ENCODE assay signal across 1 cellular context in the genomic region with DNA sequence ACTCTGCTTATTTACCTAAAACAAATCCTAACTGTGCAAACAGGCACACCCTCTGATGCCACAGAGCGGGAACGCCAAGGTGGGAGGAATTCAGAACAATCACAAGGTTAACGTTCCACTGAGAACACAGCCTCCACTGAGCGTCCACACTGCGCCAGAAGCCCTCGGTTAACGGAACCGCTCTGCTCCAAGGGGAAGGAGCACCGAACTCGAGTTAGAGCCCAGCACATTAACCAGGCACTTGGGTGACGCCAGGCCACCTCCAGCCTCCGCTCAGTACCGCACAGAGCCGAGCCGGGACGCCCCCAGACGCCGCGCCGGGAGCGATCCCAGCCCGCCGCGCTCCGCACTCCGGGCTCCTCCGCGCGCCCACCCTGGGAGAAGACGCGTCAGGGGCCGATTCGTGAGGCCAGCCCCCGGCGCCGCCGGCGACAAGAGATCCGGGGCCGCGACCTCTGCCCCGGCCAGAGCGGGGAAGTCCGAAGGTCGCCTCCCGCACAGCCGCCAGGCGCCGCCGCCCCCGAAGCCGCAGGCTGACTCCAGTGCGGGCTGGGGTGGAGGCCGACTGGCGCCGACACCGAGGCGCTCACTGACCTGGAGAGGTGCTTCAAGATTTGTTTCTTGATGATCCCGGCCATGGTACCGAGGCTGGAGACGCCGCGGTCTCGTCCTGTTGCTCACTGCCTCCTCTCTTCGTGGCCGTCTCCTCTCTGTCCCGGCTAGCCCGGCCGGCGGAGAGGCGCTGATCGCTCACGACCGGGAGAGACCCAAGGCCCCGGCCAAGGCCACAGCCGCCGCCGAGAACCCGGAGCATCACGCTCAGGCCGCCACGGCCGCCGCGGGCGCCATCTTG.
TF ChIP-seq lines count a peak whose summit lies in the region.

No MANE protein-coding gene starts in this region.

TF ChIP-seq in HepG2, 621 proteins besides CTCF, POLR2A, EP300 and RAD21 (continued from another document and continues in another):
- no peak for TF ChIP-seq RERE (CRISPR knock-in tag; IDR thresholded peaks at IDR 0.05; ENCODE audit: low read depth)
- peak; percentile 77 for TF ChIP-seq NR2C2 (CRISPR knock-in tag; IDR thresholded peaks at IDR 0.05; ENCODE audit: borderline replicate concordance)
- no peak for TF ChIP-seq ARNT (IDR thresholded peaks at IDR 0.05)
- no peak; the same call in 1 of the 2 replicates for TF ChIP-seq FOXJ3 (CRISPR knock-in tag; IDR thresholded peaks at IDR 0.05; ENCODE audit: borderline replicate concordance)
- no peak; the same call in 1 of the 2 replicates for TF ChIP-seq HMGXB3 (CRISPR knock-in tag; IDR thresholded peaks at IDR 0.05; ENCODE audit: borderline replicate concordance)
- TF ChIP-seq PRMT3 (CRISPR knock-in tag; IDR thresholded peaks at IDR 0.05; ENCODE audit: borderline replicate concordance, low read depth) = no peak
- no peak for TF ChIP-seq ZNF607 (CRISPR knock-in tag; IDR thresholded peaks at IDR 0.05; ENCODE audit: borderline replicate concordance)
- no peak for TF ChIP-seq ZNF44 (CRISPR knock-in tag; IDR thresholded peaks at IDR 0.05)
- TF ChIP-seq ONECUT2 (CRISPR knock-in tag; IDR thresholded peaks at IDR 0.05) = no peak
- TF ChIP-seq KAT2B (IDR thresholded peaks at IDR 0.05; ENCODE audit: borderline replicate concordance, low read depth, low read length) = no peak
- TF ChIP-seq, protein P1, sequence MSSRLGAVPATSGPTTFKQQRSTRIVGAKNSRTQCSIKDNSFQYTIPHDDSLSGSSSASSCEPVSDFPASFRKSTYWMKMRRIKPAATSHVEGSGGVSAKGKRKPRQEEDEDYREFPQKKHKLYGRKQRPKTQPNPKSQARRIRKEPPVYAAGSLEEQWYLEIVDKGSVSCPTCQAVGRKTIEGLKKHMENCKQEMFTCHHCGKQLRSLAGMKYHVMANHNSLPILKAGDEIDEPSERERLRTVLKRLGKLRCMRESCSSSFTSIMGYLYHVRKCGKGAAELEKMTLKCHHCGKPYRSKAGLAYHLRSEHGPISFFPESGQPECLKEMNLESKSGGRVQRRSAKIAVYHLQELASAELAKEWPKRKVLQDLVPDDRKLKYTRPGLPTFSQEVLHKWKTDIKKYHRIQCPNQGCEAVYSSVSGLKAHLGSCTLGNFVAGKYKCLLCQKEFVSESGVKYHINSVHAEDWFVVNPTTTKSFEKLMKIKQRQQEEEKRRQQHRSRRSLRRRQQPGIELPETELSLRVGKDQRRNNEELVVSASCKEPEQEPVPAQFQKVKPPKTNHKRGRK (CRISPR knock-in tag; IDR thresholded peaks at IDR 0.05) = no peak
- TF ChIP-seq ZSCAN12 (CRISPR knock-in tag; IDR thresholded peaks at IDR 0.05) = no peak; the same call in 1 of the 2 replicates
- TF ChIP-seq FOXM1 (CRISPR knock-in tag; IDR thresholded peaks at IDR 0.05) = no peak
- no peak for TF ChIP-seq PRDM10 (CRISPR knock-in tag; IDR thresholded peaks at IDR 0.05; ENCODE audit: low read depth)
- peak; percentile 64 for TF ChIP-seq ZNF430 (CRISPR knock-in tag; IDR thresholded peaks at IDR 0.05)
- TF ChIP-seq ATF5 (CRISPR knock-in tag; IDR thresholded peaks at IDR 0.05; ENCODE audit: low read depth) = no peak; the same call in 1 of the 2 replicates
- no peak for TF ChIP-seq ZNF576 (CRISPR knock-in tag; IDR thresholded peaks at IDR 0.05)
- no peak for TF ChIP-seq ZNF331 (CRISPR knock-in tag; IDR thresholded peaks at IDR 0.05)
- peak; percentile 29; the same call in 1 of the 2 replicates for TF ChIP-seq KAT8 (CRISPR knock-in tag; IDR thresholded peaks at IDR 0.05)
- no peak for TF ChIP-seq NFYC (CRISPR knock-in tag; IDR thresholded peaks at IDR 0.05)
- TF ChIP-seq, protein P2, sequence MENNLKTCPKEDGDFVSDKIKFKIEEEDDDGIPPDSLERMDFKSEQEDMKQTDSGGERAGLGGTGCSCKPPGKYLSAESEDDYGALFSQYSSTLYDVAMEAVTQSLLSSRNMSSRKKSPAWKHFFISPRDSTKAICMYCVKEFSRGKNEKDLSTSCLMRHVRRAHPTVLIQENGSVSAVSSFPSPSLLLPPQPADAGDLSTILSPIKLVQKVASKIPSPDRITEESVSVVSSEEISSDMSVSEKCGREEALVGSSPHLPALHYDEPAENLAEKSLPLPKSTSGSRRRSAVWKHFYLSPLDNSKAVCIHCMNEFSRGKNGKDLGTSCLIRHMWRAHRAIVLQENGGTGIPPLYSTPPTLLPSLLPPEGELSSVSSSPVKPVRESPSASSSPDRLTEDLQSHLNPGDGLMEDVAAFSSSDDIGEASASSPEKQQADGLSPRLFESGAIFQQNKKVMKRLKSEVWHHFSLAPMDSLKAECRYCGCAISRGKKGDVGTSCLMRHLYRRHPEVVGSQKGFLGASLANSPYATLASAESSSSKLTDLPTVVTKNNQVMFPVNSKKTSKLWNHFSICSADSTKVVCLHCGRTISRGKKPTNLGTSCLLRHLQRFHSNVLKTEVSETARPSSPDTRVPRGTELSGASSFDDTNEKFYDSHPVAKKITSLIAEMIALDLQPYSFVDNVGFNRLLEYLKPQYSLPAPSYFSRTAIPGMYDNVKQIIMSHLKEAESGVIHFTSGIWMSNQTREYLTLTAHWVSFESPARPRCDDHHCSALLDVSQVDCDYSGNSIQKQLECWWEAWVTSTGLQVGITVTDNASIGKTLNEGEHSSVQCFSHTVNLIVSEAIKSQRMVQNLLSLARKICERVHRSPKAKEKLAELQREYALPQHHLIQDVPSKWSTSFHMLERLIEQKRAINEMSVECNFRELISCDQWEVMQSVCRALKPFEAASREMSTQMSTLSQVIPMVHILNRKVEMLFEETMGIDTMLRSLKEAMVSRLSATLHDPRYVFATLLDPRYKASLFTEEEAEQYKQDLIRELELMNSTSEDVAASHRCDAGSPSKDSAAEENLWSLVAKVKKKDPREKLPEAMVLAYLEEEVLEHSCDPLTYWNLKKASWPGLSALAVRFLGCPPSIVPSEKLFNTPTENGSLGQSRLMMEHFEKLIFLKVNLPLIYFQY (CRISPR knock-in tag; IDR thresholded peaks at IDR 0.05; ENCODE audit: borderline replicate concordance) = 0 out of 2 replicates have a peak, but pooled peaks have one; percentile 38
- no peak for TF ChIP-seq ZBTB7A (CRISPR knock-in tag; IDR thresholded peaks at IDR 0.05)
- peak; percentile 33 for TF ChIP-seq MED1 (CRISPR knock-in tag; IDR thresholded peaks at IDR 0.05)
- peak; percentile 59; the same call in 1 of the 2 replicates for TF ChIP-seq FOXA1 (IDR thresholded peaks at IDR 0.05)
- peak; percentile 93 for TF ChIP-seq FOXA1 (CRISPR knock-in tag; IDR thresholded peaks at IDR 0.05)
- TF ChIP-seq DBP (CRISPR knock-in tag; IDR thresholded peaks at IDR 0.05; ENCODE audit: not compliant biosample characterization) = no peak
- TF ChIP-seq FOXP1 (IDR thresholded peaks at IDR 0.05) = no peak
- TF ChIP-seq FOXP1 (CRISPR knock-in tag; IDR thresholded peaks at IDR 0.05) = peak; percentile 68
- no peak for TF ChIP-seq ZNF572 (CRISPR knock-in tag; IDR thresholded peaks at IDR 0.05)
- TF ChIP-seq, protein P3, sequence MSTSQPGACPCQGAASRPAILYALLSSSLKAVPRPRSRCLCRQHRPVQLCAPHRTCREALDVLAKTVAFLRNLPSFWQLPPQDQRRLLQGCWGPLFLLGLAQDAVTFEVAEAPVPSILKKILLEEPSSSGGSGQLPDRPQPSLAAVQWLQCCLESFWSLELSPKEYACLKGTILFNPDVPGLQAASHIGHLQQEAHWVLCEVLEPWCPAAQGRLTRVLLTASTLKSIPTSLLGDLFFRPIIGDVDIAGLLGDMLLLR (CRISPR knock-in tag; IDR thresholded peaks at IDR 0.05) = peak; percentile 40; the same call in 1 of the 2 replicates
